10 cellular contexts compared by ENCODE assay signal in the genomic region with DNA sequence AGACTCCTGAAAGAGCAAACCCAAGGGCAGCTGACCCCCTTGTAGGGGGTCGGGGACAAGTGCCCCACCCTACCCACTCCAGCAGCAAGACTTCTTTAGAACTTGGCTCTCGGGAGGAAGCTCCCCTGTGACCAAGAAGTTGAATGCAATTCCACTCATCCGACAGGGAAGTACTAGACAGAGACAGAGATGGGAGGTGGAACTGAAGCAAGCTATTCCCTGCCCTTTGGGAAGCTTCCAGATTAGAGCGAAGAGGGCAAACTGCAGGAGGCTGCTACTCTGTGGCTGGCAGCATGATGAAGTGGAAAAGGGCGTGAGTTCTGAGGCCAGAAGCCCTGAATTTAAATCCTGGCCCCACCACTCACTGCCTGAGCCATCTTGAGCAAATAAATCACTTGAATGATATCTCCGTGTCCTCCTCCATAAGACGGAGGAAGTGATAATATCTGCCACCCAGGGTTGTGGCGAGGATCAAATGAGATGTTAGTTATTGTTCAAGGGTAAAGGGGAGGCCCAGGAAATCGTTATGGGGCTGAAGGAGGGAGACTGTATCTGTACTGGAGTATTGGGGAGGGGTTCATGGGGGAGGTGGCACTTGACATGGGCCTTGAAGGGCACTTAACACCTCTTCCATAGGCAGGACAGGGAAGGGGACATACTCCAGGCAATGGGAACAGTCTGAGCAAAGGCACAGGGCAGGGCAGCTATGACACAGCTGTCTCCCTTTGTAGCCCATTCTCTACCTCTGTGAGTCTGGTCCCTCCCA. TPM values are rescaled to one million over a fixed set of nuclear protein-coding genes. Genes with fewer than 3 reads are reported as not detected.
DNase-seq lines count a peak whose midpoint lies in the region; FAIRE-seq and TF ChIP-seq lines count a peak whose summit lies in the region.
"Had no signal": no experiment of that assay in that cellular context is flagged by ENCODE, and none has a peak within 500 bp of the region (broad histone marks: within the 10 kb centered on the region; RNA-seq: fewer than 3 reads in every experiment).

No MANE protein-coding gene starts in this region.

- H3K4me3 ChIP-seq in Loucy (ENCODE audit: low read length, poor library complexity, severe bottlenecking) (peak overlapping the region; percentile 68), astrocyte (ENCODE audit: insufficient read depth, low read depth, low read length) (no peak overlapping the region), neuronal stem cell (ENCODE audit: low read length in 2 of 2) (peak overlapping the region; percentile 11 to 48), coronary artery (no peak overlapping the region), uterus (no peak overlapping the region), HAP-1 (no peak overlapping the region)
- H3K4me3 ChIP-seq: thoracic aorta had no signal

- H3K27ac Mint-ChIP-seq in astrocyte (ENCODE audit: unreplicated experiment), result peak overlapping the region; percentile 81

- no peak overlapping the region for H4K8ac ChIP-seq in neuronal stem cell (ENCODE audit: low read depth, low read length)

- peak overlapping the region; percentile 17 for H3K18ac ChIP-seq in neuronal stem cell (ENCODE audit: low read length)

- intact Hi-C loops in uterus (cut with DNase I; ENCODE audit: low total_unique reads), result no loop called here

- TF ChIP-seq CTCF in Loucy (conservative IDR thresholded peaks at IDR 0.05; ENCODE audit: low read length), result no peak
- TF ChIP-seq CTCF in astrocyte (IDR thresholded peaks at IDR 0.05; ENCODE audit: insufficient read depth, low read depth, low read length), result no peak
- no peak for TF ChIP-seq CTCF in coronary artery (IDR thresholded peaks at IDR 0.05)
- TF ChIP-seq CTCF in uterus (IDR thresholded peaks at IDR 0.05), result no peak

- H3K4me2 ChIP-seq in Loucy (ENCODE audit: low read depth, low read length, poor library complexity, severe bottlenecking) (peak overlapping the region; percentile 92), astrocyte (ENCODE audit: low read length) (no peak overlapping the region), neuronal stem cell (ENCODE audit: insufficient read depth, low read length, poor library complexity, severe bottlenecking) (no peak overlapping the region)

- WGBS in neuronal stem cell (ENCODE audit: extremely low coverage in 2 of 2, insufficient read length in 2 of 2, insufficient replicate concordance in 1 of 2), 2 donors, result no CpG with 5 or more reads among the region's 9 CpGs

- H2AFZ ChIP-seq in Loucy (ENCODE audit: low read length), result no peak overlapping the region; the same call in 1 of the 2 replicates
- no peak overlapping the region for H2AFZ ChIP-seq in astrocyte (ENCODE audit: low read depth, low read length)
- H2AFZ ChIP-seq in neuronal stem cell (ENCODE audit: low read length), result peak overlapping the region; percentile 77

- FAIRE-seq in astrocyte (lab: Jason Lieb, UNC), result no peak

- H3K9me3 Mint-ChIP-seq in astrocyte (ENCODE audit: unreplicated experiment), result peaks cover 2% of the 10 kb centered on the region

- peak overlapping the region; percentile 40 for H3K4me3 Mint-ChIP-seq in astrocyte (ENCODE audit: unreplicated experiment)

- H4K20me1 ChIP-seq in Loucy (ENCODE audit: insufficient read depth, low read length, poor library complexity, severe bottlenecking), result no peaks in the 10 kb centered on the region
- no peaks in the 10 kb centered on the region for H4K20me1 ChIP-seq in astrocyte (ENCODE audit: insufficient read depth, low read length)

- H3K4me1 Mint-ChIP-seq in astrocyte (ENCODE audit: low read depth, unreplicated experiment), result peaks cover 25% of the 10 kb centered on the region

- H4K91ac ChIP-seq in neuronal stem cell (ENCODE audit: low read depth, low read length, poor library complexity), result no peak overlapping the region

- H3K27me3 Mint-ChIP-seq in astrocyte (ENCODE audit: low read depth, unreplicated experiment), result peaks cover 21% of the 10 kb centered on the region

- H3K23ac ChIP-seq in neuronal stem cell (ENCODE audit: low read depth, low read length, poor library complexity), result no peak overlapping the region

- H3K36me3 Mint-ChIP-seq in astrocyte (ENCODE audit: low read depth, unreplicated experiment), result peaks cover 6% of the 10 kb centered on the region

- H3K4me1 ChIP-seq in Loucy (ENCODE audit: insufficient read depth, low read length, poor library complexity, severe bottlenecking), result peaks cover 40% of the 10 kb centered on the region
- H3K4me1 ChIP-seq in astrocyte (ENCODE audit: insufficient read depth, low read length), result peaks cover 7% of the 10 kb centered on the region
- H3K4me1 ChIP-seq in neuronal stem cell (ENCODE audit: control insufficient read depth in 2 of 2, insufficient read depth in 1 of 2, low read depth in 1 of 2, low read length in 2 of 2), result peaks cover 33 to 35% of the 10 kb centered on the region in 2 donors
- peaks cover 0 to 19% of the 10 kb centered on the region in 2 donors for H3K4me1 ChIP-seq in uterus
- H3K4me1 ChIP-seq in HAP-1, result no peaks in the 10 kb centered on the region

- H3K36me3 ChIP-seq in Loucy (ENCODE audit: insufficient read depth, low read length) (no peaks in the 10 kb centered on the region), astrocyte (ENCODE audit: insufficient read depth, low read length) (no peaks in the 10 kb centered on the region), neuronal stem cell (replicated peaks in 1 of 2; ENCODE audit: control insufficient read depth in 2 of 2, insufficient read depth in 2 of 2, low read length in 2 of 2) (no peaks in the 10 kb centered on the region), uterus (no peaks in the 10 kb centered on the region), HAP-1 (replicated peaks) (no peaks in the 10 kb centered on the region)
- H3K36me3 ChIP-seq: thoracic aorta had no signal

- H3K4ac ChIP-seq in neuronal stem cell (ENCODE audit: low read length), result no peak overlapping the region

- H3K79me2 ChIP-seq in Loucy (ENCODE audit: insufficient read depth, low read length) (no peaks in the 10 kb centered on the region), astrocyte (ENCODE audit: insufficient read depth, low read length) (no peaks in the 10 kb centered on the region)

- H2BK15ac ChIP-seq in neuronal stem cell (ENCODE audit: low read length), result no peak overlapping the region

- H3K27ac ChIP-seq in astrocyte (ENCODE audit: low read depth, low read length) (no peak overlapping the region), neuronal stem cell (replicated peaks; ENCODE audit: low read length) (peak overlapping the region; percentile 10), coronary artery (no peak overlapping the region), uterus (no peak overlapping the region)
- H3K27ac ChIP-seq: epithelial cell of prostate, thoracic aorta had no signal

- H3K79me1 ChIP-seq in neuronal stem cell (ENCODE audit: low read depth, low read length), result no peaks in the 10 kb centered on the region

- no peak overlapping the region for H2AK5ac ChIP-seq in neuronal stem cell (ENCODE audit: low read depth, low read length)

- no peak overlapping the region for H2BK120ac ChIP-seq in neuronal stem cell (ENCODE audit: low read depth, low read length)

- no peak overlapping the region for H2BK12ac ChIP-seq in neuronal stem cell (ENCODE audit: low read length)

- peaks cover 8% of the 10 kb centered on the region for H3F3A ChIP-seq in Loucy (ENCODE audit: low read depth)

- no peak for TF ChIP-seq POLR2A in uterus (IDR thresholded peaks at IDR 0.05)

- H3K9me3 ChIP-seq in Loucy (ENCODE audit: insufficient read depth, low read depth, low read length), result no peaks in the 10 kb centered on the region
- no peaks in the 10 kb centered on the region for H3K9me3 ChIP-seq in astrocyte (ENCODE audit: insufficient read depth, low read depth, low read length)
- H3K9me3 ChIP-seq in neuronal stem cell (replicated peaks in 1 of 2; ENCODE audit: control insufficient read depth in 2 of 2, insufficient read depth in 1 of 2, low read depth in 1 of 2, low read length in 2 of 2), result no peaks in the 10 kb centered on the region
- H3K9me3 ChIP-seq in uterus, result no peaks in the 10 kb centered on the region
- H3K9me3 ChIP-seq in HAP-1, result no peaks in the 10 kb centered on the region
- H3K9me3 ChIP-seq: thoracic aorta had no signal

- H2BK5ac ChIP-seq in neuronal stem cell (ENCODE audit: low read length), result no peak overlapping the region

- DNase-seq in activated CD4-positive, alpha-beta T cell treated with anti-CD3 and anti-CD28 coated beads for 1 hour, result peak; percentile 28
- DNase-seq in astrocyte (ENCODE audit: low read depth), result no peak
- DNase-seq in neuronal stem cell (ENCODE audit: low spot score), result no peak
- no peak for DNase-seq in NCI-H187 treated with DMSO at 0.1 percent for 48 hours (lab: John Stamatoyannopoulos, UW)
- no peak for DNase-seq in coronary artery (ENCODE audit: low spot score)
- DNase-seq in uterus, result no peak
- DNase-seq in HAP-1 (ENCODE audit: low spot score in 2 of 2), result no peak

- in situ Hi-C loops in HAP-1 (cut with MboI; ENCODE audit: low sequenced_read_pairs), result no loop called here

- H3K27me3 ChIP-seq in Loucy (ENCODE audit: insufficient read depth, low read length, poor library complexity, severe bottlenecking) (peaks cover 14% of the 10 kb centered on the region), astrocyte (ENCODE audit: insufficient read depth, low read length) (peaks cover 45% of the 10 kb centered on the region), neuronal stem cell (ENCODE audit: control insufficient read depth in 3 of 3, insufficient read depth in 3 of 3, low read depth in 1 of 3, low read length in 3 of 3) (peaks cover 0 to 30% (median 11%) of the 10 kb centered on the region in 3 experiments), uterus (peaks cover 3 to 14% of the 10 kb centered on the region in 2 donors), HAP-1 (ENCODE audit: low read depth) (peaks cover 13% of the 10 kb centered on the region; the same call in 1 of the 2 replicates)

- no peaks in the 10 kb centered on the region for H3K9me2 ChIP-seq in Loucy (replicated peaks; ENCODE audit: low read depth, low read length)

- no peak overlapping the region for H3K14ac ChIP-seq in neuronal stem cell (ENCODE audit: low read length)

- H3K9ac ChIP-seq in Loucy (ENCODE audit: low read depth, low read length, poor library complexity, severe bottlenecking) (peak overlapping the region; percentile 66), astrocyte (ENCODE audit: low read length) (no peak overlapping the region), neuronal stem cell (ENCODE audit: low read depth, low read length, poor library complexity) (no peak overlapping the region)

RNA-seq across cellular contexts. Expression of a gene that starts 16.2 kb away (rescaled TPM):
- 53.8 and 59.3 TPM in 2 replicates for total RNA-seq in astrocyte
- 33.3 TPM for polyA plus RNA-seq in neuronal stem cell (2013, experiment 1 of 2)
- polyA plus RNA-seq in neuronal stem cell (2013, experiment 2 of 2), result 32.3 TPM
- total RNA-seq in uterus, result 10 to 100 TPM; 13.5 to 55.3 (median 42.8) TPM

RNA-seq across cellular contexts. Expression of a gene that starts 50.4 kb away (rescaled TPM):
- total RNA-seq in astrocyte (277 and 325 TPM in 2 replicates), uterus (100 to 1,000 TPM in 2 of 4 donors, 10 to 100 TPM in 2; 61.7 to 305 (median 103) TPM)
- polyA plus RNA-seq in neuronal stem cell (2013, experiment 1 of 2), result 1,851 TPM
- 1,853 TPM for polyA plus RNA-seq in neuronal stem cell (2013, experiment 2 of 2)

RNA-seq across cellular contexts. Expression of a gene that starts 53.6 kb away (rescaled TPM):
- total RNA-seq in astrocyte (324 and 399 TPM in 2 replicates), uterus (10 to 100 TPM in 2 of 4 donors, 1 to 10 TPM in 1, not detected in 1; 2.0 to 20.8 (median 14.8) TPM)
- polyA plus RNA-seq in neuronal stem cell (2013, experiment 1 of 2), result 8.4 TPM
- 8.8 TPM for polyA plus RNA-seq in neuronal stem cell (2013, experiment 2 of 2)

Comparison
In these comparisons a context has a peak if more than half of its experiments do, and no peak if none do; other contexts are left out.
1. H3K4me3 ChIP-seq: peak in Loucy (single experiment) and neuronal stem cell (2 of 2); none in astrocyte (single experiment), coronary artery (single experiment), uterus (0 of 2) and HAP-1 (single experiment).
2. RNA of a gene that starts 53.6 kb away (total RNA-seq): 324 to 399 TPM in astrocyte; 2.0 to 20.8 TPM in uterus; every median in the first group is over 10 times any median in the second.